ENCODE assay signal across 9 cellular contexts in the genomic region with DNA sequence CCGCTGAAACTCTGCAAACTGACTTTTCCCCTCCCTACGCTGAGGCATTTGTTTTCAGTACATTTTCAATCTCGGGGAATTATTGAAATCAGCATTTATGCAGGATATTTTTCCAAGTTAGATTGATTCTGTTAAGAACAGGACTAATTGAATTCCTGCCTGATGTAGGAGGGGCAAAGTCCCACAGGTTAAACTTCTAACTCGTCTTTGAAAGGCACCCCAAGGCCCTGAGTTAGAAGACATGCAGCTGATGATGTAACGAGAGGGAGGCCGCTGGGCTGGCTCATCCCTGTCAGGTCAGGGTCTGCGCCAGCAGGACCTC.
DNase-seq lines count a peak whose midpoint lies in the region; ATAC-seq and TF ChIP-seq lines count a peak whose summit lies in the region.
"Had no signal": no experiment of that assay in that cellular context is flagged by ENCODE, and none has a peak within 500 bp of the region (broad histone marks: within the 10 kb centered on the region; RNA-seq: fewer than 3 reads in every experiment).

No MANE protein-coding gene starts in this region.

- CTCF ChIA-PET in Calu3 (lab: Charles Lee) = interaction anchor here (1.7 kb wide), 1 partner anchor 1928 kb away, joined by 16 read pairs; no protein-coding TSS in a partner anchor

- ATAC-seq in memory B cell (ENCODE audit: low read depth) = no peak
- no peak for ATAC-seq in HG02642 (IDR thresholded peaks at IDR 0.05; ENCODE audit: poor library complexity, unreplicated experiment)
- no peak for ATAC-seq in GM18868 (IDR thresholded peaks at IDR 0.05; ENCODE audit: unreplicated experiment)

- H3K4me1 Mint-ChIP-seq in Calu3 (ENCODE audit: low read depth, unreplicated experiment) (no peaks in the 10 kb centered on the region), memory B cell (peaks cover 43% of the 10 kb centered on the region)

- H3K4me3 Mint-ChIP-seq in Calu3 (ENCODE audit: low read depth, unreplicated experiment) = no peak overlapping the region
- no peak overlapping the region for H3K4me3 Mint-ChIP-seq in memory B cell

- H3K9me3 Mint-ChIP-seq in Calu3 (ENCODE audit: low read depth, unreplicated experiment) (no peaks in the 10 kb centered on the region), memory B cell (no peaks in the 10 kb centered on the region)

- TF ChIP-seq CTCF in 22Rv1 (IDR thresholded peaks at IDR 0.05) = peak; percentile 23
- TF ChIP-seq CTCF in Calu3 (IDR thresholded peaks at IDR 0.05; ENCODE audit: unreplicated experiment) = peak; percentile 13
- peak; percentile 54 for TF ChIP-seq CTCF in VCaP (conservative IDR thresholded peaks at IDR 0.05)

- H3K27ac ChIP-seq in 22Rv1 (no peak overlapping the region), VCaP (no peak overlapping the region)

- no TSS peak for BruUV-seq in Calu3 (replicated peaks; lab: Mats Ljungman, UMichigan)

- intact Hi-C loops in Calu3 (cut with micrococcal nuclease; ENCODE audit: unreplicated experiment) = loop anchor here (1.0 to 5.0 kb wide), 3 partner anchors 1659 to 1940 kb away; no protein-coding TSS in a partner anchor

- DNase-seq in Calu3 (no peak), memory B cell (ENCODE audit: low spot score in 2 of 2) (no peak), NCI-H2029 (lab: John Stamatoyannopoulos, UW) (no peak)
- no peak for DNase-seq in stimulated activated CD4-positive, alpha-beta T cell treated with anti-CD3 and anti-CD28 coated beads, Interleukin-2, amount 100 ng/mL, for 48 hours
- DNase-seq: NCI-H2171 had no signal

- no peaks in the 10 kb centered on the region for H3K36me3 Mint-ChIP-seq in Calu3 (ENCODE audit: insufficient read depth, unreplicated experiment)
- H3K36me3 Mint-ChIP-seq in memory B cell = peaks cover 27% of the 10 kb centered on the region

- H3K27me3 Mint-ChIP-seq in Calu3 (ENCODE audit: unreplicated experiment) (peaks cover 69% of the 10 kb centered on the region), memory B cell (no peaks in the 10 kb centered on the region)

- H3K27ac Mint-ChIP-seq in Calu3 (ENCODE audit: unreplicated experiment) (no peak overlapping the region), memory B cell (peak overlapping the region; percentile 87)
